22 cellular contexts compared by ENCODE assay signal in genomic region chr9:130593020-130593419, GRCh38.
"Had no signal": no experiment of that assay in that cellular context is flagged by ENCODE, and none has a peak within 500 bp of the region (broad histone marks: within the 10 kb centered on the region; RNA-seq: fewer than 3 reads in every experiment).

No MANE protein-coding gene starts in this region.

- H3K4me1 ChIP-seq: left lung, lower lobe of right lung, suprapubic skin had no signal

- ATAC-seq: left lung; lower lobe of right lung; mucosa of descending colon; sciatic nerve; stimulated activated naive CD8-positive, alpha-beta T cell treated with anti-CD3 and anti-CD28 coated beads, Interleukin-15, amount 100 ng/mL, for 72 hours had no signal

- H3K4me3 Mint-ChIP-seq: naive B cell; nephron progenitor cell; stimulated activated naive CD8-positive, alpha-beta T cell treated with anti-CD3 and anti-CD28 coated beads, Interleukin-15, amount 100 ng/mL, for 72 hours had no signal

- H3K9me3 Mint-ChIP-seq: naive B cell; nephron progenitor cell; stimulated activated naive CD8-positive, alpha-beta T cell treated with anti-CD3 and anti-CD28 coated beads, Interleukin-15, amount 100 ng/mL, for 72 hours had no signal

- H3K4me1 Mint-ChIP-seq: nephron progenitor cell had no signal

- H3K9me3 ChIP-seq: left lung, lower lobe of right lung, mucosa of descending colon, suprapubic skin, vagina had no signal

- H3K27me3 ChIP-seq: left lung, suprapubic skin, vagina had no signal

- H3K4me3 ChIP-seq: coronary artery, left lung, lower lobe of right lung, mucosa of descending colon, smooth muscle cell, suprapubic skin, vagina had no signal

- DNase-seq: dermis blood vessel endothelial cell; effector memory CD4-positive, alpha-beta T cell; head of caudate nucleus; left lung; lower lobe of right lung; mucosa of descending colon; naive B cell; nephron progenitor cell; nucleus accumbens; posterior cingulate gyrus; retina; stimulated activated CD4-positive, alpha-beta T cell treated with anti-CD3 and anti-CD28 coated beads, Interleukin-12 subunit alpha, Interleukin-12 subunit beta, amount 100 ng/mL, for 4 hours; stimulated activated CD4-positive, alpha-beta T cell treated with anti-CD3 and anti-CD28 coated beads, Interleukin-1b, Interleukin-23, amount 100 ng/mL, for 48 hours; stimulated activated CD4-positive, alpha-beta T cell treated with anti-CD3 and anti-CD28 coated beads, Interleukin-4, amount 100 ng/mL, for 1 hour; stimulated activated CD8-positive, alpha-beta memory T cell treated with anti-CD3 and anti-CD28 coated beads, Interleukin-4, amount 100 ng/mL, for 48 hours; stimulated activated naive CD4-positive, alpha-beta T cell; stimulated activated naive CD8-positive, alpha-beta T cell treated with anti-CD3 and anti-CD28 coated beads, Interleukin-15, amount 100 ng/mL, for 72 hours had no signal

- H3K27me3 Mint-ChIP-seq: naive B cell; stimulated activated naive CD8-positive, alpha-beta T cell treated with anti-CD3 and anti-CD28 coated beads, Interleukin-15, amount 100 ng/mL, for 72 hours had no signal

- H3K27ac ChIP-seq: coronary artery, left lung, lower lobe of right lung, suprapubic skin, vagina had no signal
